In the genomic region with DNA sequence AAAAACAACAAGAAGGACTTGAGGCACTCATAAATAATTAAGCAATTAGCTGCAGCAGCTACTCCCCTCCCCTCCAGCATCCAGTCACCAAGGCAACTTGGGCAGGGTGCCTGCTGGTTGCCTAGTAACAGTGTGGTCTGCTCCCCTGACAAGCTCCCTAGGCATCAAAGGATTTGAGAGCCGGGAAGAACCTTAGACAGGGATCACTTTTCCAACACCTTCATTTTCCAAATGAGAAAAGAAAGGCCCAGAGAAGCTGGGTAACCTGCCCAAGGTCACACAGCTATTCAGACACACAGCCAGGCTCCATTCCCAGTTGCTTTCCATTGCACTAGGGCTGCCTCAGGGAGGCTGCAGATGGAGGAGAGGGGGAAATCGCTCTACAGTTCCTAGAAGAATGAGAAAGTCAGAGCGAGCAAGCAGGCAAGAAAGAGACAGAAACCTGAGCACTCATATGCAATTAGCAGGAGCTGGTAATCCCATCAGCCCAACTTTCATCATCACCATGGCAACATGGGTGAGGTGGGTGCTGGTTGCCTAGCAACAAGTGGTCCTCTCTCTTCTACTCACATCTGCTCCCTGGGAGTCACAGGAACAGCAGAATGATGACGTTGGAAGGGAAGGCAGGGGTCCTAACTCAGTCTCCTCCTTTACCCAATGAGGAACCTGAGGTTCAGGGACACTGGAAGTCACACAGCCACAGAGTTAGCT, we compare ENCODE assay signal across 11 cellular contexts. TPM values are rescaled to one million over a fixed set of nuclear protein-coding genes. Genes with fewer than 3 reads are reported as not detected.
DNase-seq lines count a peak whose midpoint lies in the region; ATAC-seq, FAIRE-seq and TF ChIP-seq lines count a peak whose summit lies in the region.
"Had no signal": no experiment of that assay in that cellular context is flagged by ENCODE, and none has a peak within 500 bp of the region (broad histone marks: within the 10 kb centered on the region; RNA-seq: fewer than 3 reads in every experiment).

No MANE protein-coding gene starts in this region.

- 0% methylated on average over 4 of the region's 4 CpGs for WGBS in K562 (ENCODE audit: insufficient coverage, low coverage, missing lambda C conversion rate)

- H3K4me2 ChIP-seq in K562 (ENCODE audit: insufficient read depth, low read length): no peak overlapping the region

- TF ChIP-seq CTCF in K562 (IDR thresholded peaks at IDR 0.05 in 2 of 3, conservative IDR thresholded peaks at IDR 0.05 in 1 of 3; ENCODE audit: insufficient read depth in 2 of 3, low read depth in 1 of 3, low read length in 3 of 3): no peak
- TF ChIP-seq CTCF in GM13976 (IDR thresholded peaks at IDR 0.05; ENCODE audit: borderline replicate concordance, control extremely low read depth, extremely low read depth, insufficient read depth, missing control alignments): no peak

- ATAC-seq in K562: no peak
- no peak for ATAC-seq in GM21825 (IDR thresholded peaks at IDR 0.05; ENCODE audit: unreplicated experiment)

- FAIRE-seq in K562 (lab: Jason Lieb, UNC): no peak
- FAIRE-seq: colon had no signal

- H3K4me3 ChIP-seq in K562: no peak overlapping the region
- H3K4me3 ChIP-seq: ovary had no signal

- no peaks in the 10 kb centered on the region for H4K20me1 ChIP-seq in K562 (replicated peaks; ENCODE audit: control insufficient read depth, insufficient read depth, low read length)

- H3K27me3 ChIP-seq in K562 (ENCODE audit: control insufficient read depth in 2 of 2, insufficient read depth in 2 of 2, low read length in 2 of 2): peaks cover 3 to 12% of the 10 kb centered on the region in 2 experiments; a peak in 2 of 5 replicates
- H3K27me3 ChIP-seq: ovary had no signal

- H3K4me1 ChIP-seq in K562 (replicated peaks in 1 of 2; ENCODE audit: control insufficient read depth in 2 of 2, insufficient read depth in 2 of 2, low read length in 2 of 2): peaks cover 0 to 11% of the 10 kb centered on the region in 2 experiments; a peak in 3 of 5 replicates

- peak; percentile 54 for DNase-seq in activated CD4-positive, alpha-beta T cell treated with anti-CD3 and anti-CD28 coated beads, Interleukin-2, amount 10 ng/mL, durations not matched to agents 7 days and 5 days
- DNase-seq in activated CD4-positive, alpha-beta T cell treated with anti-CD3 and anti-CD28 coated beads, Interleukin-2, amount 50 U/mL, for 4 hours: no peak
- DNase-seq in NCI-H128 (lab: John Stamatoyannopoulos, UW; ENCODE audit: unreplicated experiment): peak; percentile 29
- DNase-seq in K562 (ENCODE audit: extremely low read depth in 1 of 4, low spot score in 3 of 4): peak; percentile 30 to 65 (median 60)
- DNase-seq in occipital lobe (lab: John Stamatoyannopoulos, UW): peak; percentile 29
- DNase-seq in activated T-cell treated with anti-CD3 and anti-CD28 coated beads, Interleukin-2, amount 50 U/mL, for 24 hours: no peak
- no peak for DNase-seq in GM13976 (ENCODE audit: low spot score)
- DNase-seq: ovary had no signal

- POLR2A ChIA-PET in activated CD4-positive, alpha-beta T cell treated with anti-CD3 and anti-CD28 coated beads, Interleukin-2, amount 10 ng/mL, durations not matched to agents 7 days and 5 days (lab: Charles Lee): no interaction called here
- POLR2A ChIA-PET in K562 (lab: Yijun Ruan, JAX): interaction anchor here (0.6 kb wide), 1 partner anchor 124 kb away, joined by 3 read pairs; no protein-coding TSS in a partner anchor

- H3K79me2 ChIP-seq in K562 (ENCODE audit: control insufficient read depth, insufficient read depth, low read length): no peaks in the 10 kb centered on the region

- no peaks in the 10 kb centered on the region for H3K9me3 ChIP-seq in K562 (replicated peaks; ENCODE audit: control insufficient read depth, insufficient read depth, low read depth, low read length)
- H3K9me3 ChIP-seq: ovary had no signal

- no peak overlapping the region for H3K27ac Mint-ChIP-seq in activated CD4-positive, alpha-beta T cell treated with anti-CD3 and anti-CD28 coated beads, Interleukin-2, amount 10 ng/mL, durations not matched to agents 7 days and 5 days
- no peak overlapping the region for H3K27ac Mint-ChIP-seq in activated T-cell treated with anti-CD3 and anti-CD28 coated beads, Interleukin-2, amount 50 U/mL, for 24 hours
- H3K27ac Mint-ChIP-seq: B cell had no signal

- H3K27ac ChIP-seq in K562 (ENCODE audit: extremely low read depth, low read depth, low read length): no peak overlapping the region
- H3K27ac ChIP-seq: ovary had no signal

- no peaks in the 10 kb centered on the region for H3K9me3 Mint-ChIP-seq in activated CD4-positive, alpha-beta T cell treated with anti-CD3 and anti-CD28 coated beads, Interleukin-2, amount 10 ng/mL, durations not matched to agents 7 days and 5 days
- no peaks in the 10 kb centered on the region for H3K9me3 Mint-ChIP-seq in activated T-cell treated with anti-CD3 and anti-CD28 coated beads, Interleukin-2, amount 50 U/mL, for 24 hours

- H3K36me3 ChIP-seq in K562 (ENCODE audit: control insufficient read depth, insufficient read depth, low read length): no peaks in the 10 kb centered on the region
- H3K36me3 ChIP-seq: ovary had no signal

- H3K27me3 Mint-ChIP-seq in activated CD4-positive, alpha-beta T cell treated with anti-CD3 and anti-CD28 coated beads, Interleukin-2, amount 10 ng/mL, durations not matched to agents 7 days and 5 days: no peaks in the 10 kb centered on the region
- no peaks in the 10 kb centered on the region for H3K27me3 Mint-ChIP-seq in activated T-cell treated with anti-CD3 and anti-CD28 coated beads, Interleukin-2, amount 50 U/mL, for 24 hours

- H3K36me3 Mint-ChIP-seq in activated CD4-positive, alpha-beta T cell treated with anti-CD3 and anti-CD28 coated beads, Interleukin-2, amount 10 ng/mL, durations not matched to agents 7 days and 5 days (ENCODE audit: low read depth): peaks cover 12% of the 10 kb centered on the region
- peaks cover 14% of the 10 kb centered on the region for H3K36me3 Mint-ChIP-seq in activated T-cell treated with anti-CD3 and anti-CD28 coated beads, Interleukin-2, amount 50 U/mL, for 24 hours (ENCODE audit: low read depth)

- peaks cover 49% of the 10 kb centered on the region for H3K4me1 Mint-ChIP-seq in activated CD4-positive, alpha-beta T cell treated with anti-CD3 and anti-CD28 coated beads, Interleukin-2, amount 10 ng/mL, durations not matched to agents 7 days and 5 days
- peaks cover 41% of the 10 kb centered on the region for H3K4me1 Mint-ChIP-seq in activated T-cell treated with anti-CD3 and anti-CD28 coated beads, Interleukin-2, amount 50 U/mL, for 24 hours (ENCODE audit: low read depth)

- BruUV-seq in K562 (replicated peaks; lab: Mats Ljungman, UMichigan): no TSS peak

- H2AFZ ChIP-seq in K562 (ENCODE audit: low read depth, low read length): no peak overlapping the region

- in situ Hi-C loops in K562 (cut with MboI) (no loop called here), GM13976 (cut with MboI; ENCODE audit: low sequenced_read_pairs, unreplicated experiment) (no loop called here)

- TF ChIP-seq RAD21 in K562 (CRISPR knock-in tag; conservative IDR thresholded peaks at IDR 0.05 in 1 of 2, IDR thresholded peaks at IDR 0.05 in 1 of 2): no peak

- no peaks in the 10 kb centered on the region for H3K9me1 ChIP-seq in K562 (ENCODE audit: control insufficient read depth, insufficient read depth, low read length)

- CTCF ChIA-PET in activated CD4-positive, alpha-beta T cell treated with anti-CD3 and anti-CD28 coated beads, Interleukin-2, amount 10 ng/mL, durations not matched to agents 7 days and 5 days (lab: Charles Lee): interaction anchor here (0.8 to 1.7 kb wide), 5 partner anchors 11 to 469 kb away, joined by 3 to 7 read pairs (median 4); no protein-coding TSS in a partner anchor
- CTCF ChIA-PET in K562 (lab: Yijun Ruan, JAX; ENCODE audit: low intra/inter-chr PET ratio): interaction anchor here (1.3 kb wide), 1 partner anchor 130 kb away, joined by 8 read pairs; no protein-coding TSS in a partner anchor

- TF ChIP-seq POLR2A in K562 (conservative IDR thresholded peaks at IDR 0.05): no peak

- no peak overlapping the region for H3K4me3 Mint-ChIP-seq in activated CD4-positive, alpha-beta T cell treated with anti-CD3 and anti-CD28 coated beads, Interleukin-2, amount 10 ng/mL, durations not matched to agents 7 days and 5 days
- no peak overlapping the region for H3K4me3 Mint-ChIP-seq in activated T-cell treated with anti-CD3 and anti-CD28 coated beads, Interleukin-2, amount 50 U/mL, for 24 hours
- H3K4me3 Mint-ChIP-seq: B cell had no signal

- intact Hi-C loops in K562 (cut with micrococcal nuclease): loop anchor here (2.0 kb wide), 1 partner anchor 130 kb away; no protein-coding TSS in a partner anchor

- TF ChIP-seq EP300 in K562 (IDR thresholded peaks at IDR 0.05; ENCODE audit: low read length): no peak

- H3K9ac ChIP-seq in K562 (ENCODE audit: insufficient read depth in 1 of 2, low read depth in 2 of 2, low read length in 2 of 2): no peak overlapping the region

RNA-seq across cellular contexts. Expression of a gene that starts 3.6 kb away (rescaled TPM):
- total RNA-seq in activated CD4-positive, alpha-beta T cell treated with anti-CD3 and anti-CD28 coated beads, Interleukin-2, amount 10 ng/mL, durations not matched to agents 7 days and 5 days: 10 to 100 TPM; 83.9 to 90.4 TPM
- 0.09 and 0.58 TPM in 2 replicates for total RNA-seq in K562 (2011; cell fraction: chromatin; rRNA removed; ENCODE audit: low replicate concordance)
- 0.17 and 0.26 TPM in 2 replicates for total RNA-seq in K562 (2011; cell fraction: nucleolus; rRNA removed)
- 0.44 and 1.6 TPM in 2 replicates for total RNA-seq in K562 (2011; cell fraction: nucleoplasm; rRNA removed)
- total RNA-seq in K562 (2014; rRNA removed) (0.18 and 0.45 TPM in 2 replicates), K562 (2014; rRNA removed; fragmentation: Illumina TruSeq; extraction: Trizol) (1.6 and 1.7 TPM in 2 replicates), K562 (2015; rRNA removed; fragmentation: Illumina TruSeq; extraction: Trizol) (0.60 and 0.62 TPM in 2 replicates), K562 (2021) (2.4 TPM in 2 replicates), occipital lobe (20.9 TPM)
- polyA plus RNA-seq in K562 (2011; rRNA removed) (0.30 and 1.1 TPM in 2 replicates), K562 (2014; fragmentation: Illumina TruSeq; extraction: Trizol) (2.3 and 2.5 TPM in 2 replicates), K562 (2014; fragmentation: Nextera tagmentation; extraction: Ambion mirVana) (under 1 TPM; 0.34 to 0.83 TPM), K562 (2014; rRNA removed) (1.8 and 1.9 TPM in 2 replicates)
- 0.15 and 0.63 TPM in 2 replicates for polyA plus RNA-seq in K562 (2011; cell fraction: cytosol; rRNA removed)
- 0.18 and 0.52 TPM in 2 replicates for polyA plus RNA-seq in K562 (2011; cell fraction: nucleus; rRNA removed)
- 2.2 and 3.8 TPM in 2 replicates for polyA plus RNA-seq in K562 (2012)
- 0.75 and 2.5 TPM in 2 replicates for polyA minus RNA-seq in K562 (2011; rRNA and poly(A)+ RNA removed)
- polyA minus RNA-seq in K562 (2011; cell fraction: cytosol; rRNA and poly(A)+ RNA removed): 0.46 and 0.76 TPM in 2 replicates
- 0.13 and 0.33 TPM in 2 replicates for polyA minus RNA-seq in K562 (2011; cell fraction: nucleus; rRNA and poly(A)+ RNA removed)

RNA-seq across cellular contexts. Expression of a gene that starts 24.9 kb away (rescaled TPM):
- total RNA-seq in activated CD4-positive, alpha-beta T cell treated with anti-CD3 and anti-CD28 coated beads, Interleukin-2, amount 10 ng/mL, durations not matched to agents 7 days and 5 days: 1 to 10 TPM; 1.0 to 1.2 TPM
- total RNA-seq in K562 (2011; cell fraction: chromatin; rRNA removed; ENCODE audit: low replicate concordance): not detected in 2 replicates
- not detected in 2 replicates for total RNA-seq in K562 (2011; cell fraction: nucleolus; rRNA removed)
- total RNA-seq in K562 (2011; cell fraction: nucleoplasm; rRNA removed): not detected in 2 replicates
- total RNA-seq in K562 (2014; rRNA removed) (not detected in 2 replicates), K562 (2014; rRNA removed; fragmentation: Illumina TruSeq; extraction: Trizol) (not detected in 2 replicates), K562 (2015; rRNA removed; fragmentation: Illumina TruSeq; extraction: Trizol) (not detected in 2 replicates), K562 (2021) (not detected in 2 replicates), occipital lobe (53.0 TPM)
- polyA plus RNA-seq in K562 (2011; rRNA removed) (not detected in 2 replicates), K562 (2014; fragmentation: Illumina TruSeq; extraction: Trizol) (not detected in 2 replicates), K562 (2014; fragmentation: Nextera tagmentation; extraction: Ambion mirVana) (not detected), K562 (2014; rRNA removed) (not detected in 2 replicates)
- polyA plus RNA-seq in K562 (2011; cell fraction: cytosol; rRNA removed): not detected in 2 replicates
- polyA plus RNA-seq in K562 (2011; cell fraction: nucleus; rRNA removed): not detected in 2 replicates
- polyA plus RNA-seq in K562 (2012): not detected in 2 replicates
- polyA minus RNA-seq in K562 (2011; rRNA and poly(A)+ RNA removed): not detected in 2 replicates
- polyA minus RNA-seq in K562 (2011; cell fraction: cytosol; rRNA and poly(A)+ RNA removed): not detected in 2 replicates
- not detected in 2 replicates for polyA minus RNA-seq in K562 (2011; cell fraction: nucleus; rRNA and poly(A)+ RNA removed)
- total RNA-seq: B cell had no signal

RNA-seq across cellular contexts. Expression of a gene that starts 56.2 kb away (rescaled TPM):
- total RNA-seq in activated CD4-positive, alpha-beta T cell treated with anti-CD3 and anti-CD28 coated beads, Interleukin-2, amount 10 ng/mL, durations not matched to agents 7 days and 5 days: under 1 TPM; 0.60 to 0.98 TPM
- not detected in 2 replicates for total RNA-seq in K562 (2011; cell fraction: chromatin; rRNA removed; ENCODE audit: low replicate concordance)
- total RNA-seq in K562 (2011; cell fraction: nucleolus; rRNA removed): not detected in 2 replicates
- not detected in 2 replicates for total RNA-seq in K562 (2011; cell fraction: nucleoplasm; rRNA removed)
- total RNA-seq in K562 (2014; rRNA removed) (not detected in 2 replicates), K562 (2014; rRNA removed; fragmentation: Illumina TruSeq; extraction: Trizol) (not detected in 2 replicates), K562 (2015; rRNA removed; fragmentation: Illumina TruSeq; extraction: Trizol) (not detected in 2 replicates), K562 (2021) (not detected in 2 replicates), occipital lobe (0.94 TPM)
- polyA plus RNA-seq in K562 (2011; rRNA removed) (not detected in 2 replicates), K562 (2014; fragmentation: Illumina TruSeq; extraction: Trizol) (not detected in 2 replicates), K562 (2014; fragmentation: Nextera tagmentation; extraction: Ambion mirVana) (under 1 TPM; 0.07 to 0.13 TPM), K562 (2014; rRNA removed) (not detected in 2 replicates)
- not detected in 2 replicates for polyA plus RNA-seq in K562 (2011; cell fraction: cytosol; rRNA removed)
- not detected in 2 replicates for polyA plus RNA-seq in K562 (2011; cell fraction: nucleus; rRNA removed)
- 0.11 TPM in 1 of 2 replicates, not detected in the other for polyA plus RNA-seq in K562 (2012)
- not detected in 2 replicates for polyA minus RNA-seq in K562 (2011; rRNA and poly(A)+ RNA removed)
- polyA minus RNA-seq in K562 (2011; cell fraction: cytosol; rRNA and poly(A)+ RNA removed): not detected in 2 replicates
- not detected in 2 replicates for polyA minus RNA-seq in K562 (2011; cell fraction: nucleus; rRNA and poly(A)+ RNA removed)
- total RNA-seq: B cell had no signal

Comparison
In these comparisons a context has a peak if more than half of its experiments do, and no peak if none do; other contexts are left out.
1. DNase-seq: peak in activated CD4-positive, alpha-beta T cell treated with anti-CD3 and anti-CD28 coated beads, Interleukin-2, amount 10 ng/mL, durations not matched to agents 7 days and 5 days (single experiment), NCI-H128 (single experiment), K562 (4 of 4) and occipital lobe (single experiment); none in activated CD4-positive, alpha-beta T cell treated with anti-CD3 and anti-CD28 coated beads, Interleukin-2, amount 50 U/mL, for 4 hours (0 of 2), activated T-cell treated with anti-CD3 and anti-CD28 coated beads, Interleukin-2, amount 50 U/mL, for 24 hours (single experiment) and GM13976 (single experiment).
2. RNA of a gene that starts 24.9 kb away (total RNA-seq): 53.0 TPM in occipital lobe (single experiment); 1.0 to 1.2 TPM in activated CD4-positive, alpha-beta T cell treated with anti-CD3 and anti-CD28 coated beads, Interleukin-2, amount 10 ng/mL, durations not matched to agents 7 days and 5 days and not detected in K562; every median in the first group is over 10 times any median in the second.